Comparison of ENCODE assay signal across 13 cellular contexts in the genomic region with DNA sequence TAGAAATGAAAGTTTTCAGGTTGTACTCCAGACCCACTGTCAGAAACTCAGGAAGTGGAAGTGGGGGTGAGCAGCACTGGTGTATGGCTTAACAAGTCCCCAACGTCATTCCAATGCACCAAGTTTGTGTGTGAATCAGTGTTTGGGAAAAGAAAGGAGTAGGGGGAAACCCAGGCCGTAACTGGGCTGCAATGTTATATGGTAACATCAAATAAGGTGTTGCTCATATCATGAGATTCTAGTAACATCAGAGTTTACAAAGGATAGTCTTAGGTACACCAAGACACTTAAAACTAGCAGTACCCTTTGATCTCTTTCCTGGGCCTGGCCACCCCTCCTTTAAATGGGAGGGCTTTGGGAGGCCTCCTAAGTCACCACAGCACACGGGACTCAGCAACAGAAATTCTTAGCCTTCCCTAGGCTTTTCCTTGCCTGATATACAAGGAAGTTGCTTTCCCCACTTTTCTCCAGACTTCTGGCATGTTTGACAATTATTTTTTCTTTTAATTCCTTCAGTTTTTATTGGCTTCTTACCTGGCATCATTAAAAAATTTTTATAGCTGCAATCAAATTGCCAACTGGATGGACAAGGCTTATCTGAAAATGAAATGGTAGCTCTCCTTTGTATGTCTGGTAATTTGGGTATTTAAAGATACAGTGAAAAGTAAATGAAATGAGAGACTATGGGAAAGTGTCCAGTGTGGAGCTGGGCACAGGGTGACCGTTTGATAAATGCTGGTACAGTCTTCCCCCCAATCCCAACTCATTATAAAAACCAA. TPM values are rescaled to one million over a fixed set of nuclear protein-coding genes. Genes with fewer than 3 reads are reported as not detected.
DNase-seq lines count a peak whose midpoint lies in the region; ATAC-seq and TF ChIP-seq lines count a peak whose summit lies in the region.
"Had no signal": no experiment of that assay in that cellular context is flagged by ENCODE, and none has a peak within 500 bp of the region (broad histone marks: within the 10 kb centered on the region; RNA-seq: fewer than 3 reads in every experiment).

No MANE protein-coding gene starts in this region.

- intact Hi-C loops in esophagus squamous epithelium (cut with DNase I) = no loop called here

- TF ChIP-seq CTCF in DND-41 (IDR thresholded peaks at IDR 0.05; ENCODE audit: borderline replicate concordance, extremely low read depth, low read length, poor library complexity, severe bottlenecking) = no peak
- TF ChIP-seq CTCF in esophagus squamous epithelium (IDR thresholded peaks at IDR 0.05) = no peak

- H3K4me1 ChIP-seq in BLaER1 = peaks cover 64% of the 10 kb centered on the region
- H3K4me1 ChIP-seq in DND-41 (ENCODE audit: insufficient read depth, low read length) = peaks cover 27% of the 10 kb centered on the region
- peaks cover 0 to 9% (median 8%) of the 10 kb centered on the region in 3 donors for H3K4me1 ChIP-seq in esophagus squamous epithelium
- peaks cover 27% of the 10 kb centered on the region for H3K4me1 ChIP-seq in mesendoderm (ENCODE audit: control insufficient read depth, low read depth, low read length)

- no peak overlapping the region for H3K23ac ChIP-seq in mesendoderm (ENCODE audit: low read length)

- H3K9me3 ChIP-seq in BLaER1 (peaks cover 27% of the 10 kb centered on the region), DND-41 (ENCODE audit: insufficient read depth, low read length, severe bottlenecking) (no peaks in the 10 kb centered on the region), esophagus squamous epithelium (no peaks in the 10 kb centered on the region)
- H3K9me3 ChIP-seq: adrenal gland had no signal

- H2BK120ac ChIP-seq in mesendoderm (ENCODE audit: low read depth, low read length) = no peak overlapping the region

- H4K8ac ChIP-seq in mesendoderm (ENCODE audit: low read depth, low read length) = no peak overlapping the region

- H2BK5ac ChIP-seq in mesendoderm (ENCODE audit: low read length) = no peak overlapping the region

- H3K56ac ChIP-seq in mesendoderm (ENCODE audit: low read length) = no peak overlapping the region

- H4K20me1 ChIP-seq in BLaER1 (peaks cover 100% of the 10 kb centered on the region), DND-41 (ENCODE audit: insufficient read depth, low read length) (peaks cover 96% of the 10 kb centered on the region)

- H2AFZ ChIP-seq in DND-41 (ENCODE audit: low read depth, low read length) = no peak overlapping the region

- no peak overlapping the region for H3K4ac ChIP-seq in mesendoderm (ENCODE audit: low read depth, low read length)

- no peak overlapping the region for H2AK5ac ChIP-seq in mesendoderm (ENCODE audit: low read length)

- no peak overlapping the region for H3K9ac ChIP-seq in BLaER1
- H3K9ac ChIP-seq in DND-41 (ENCODE audit: low read depth, low read length) = no peak overlapping the region
- H3K9ac ChIP-seq in mesendoderm (ENCODE audit: low read length) = no peak overlapping the region

- H3K27me3 ChIP-seq in BLaER1 (no peaks in the 10 kb centered on the region), DND-41 (ENCODE audit: insufficient read depth, low read length, poor library complexity) (no peaks in the 10 kb centered on the region), esophagus squamous epithelium (no peaks in the 10 kb centered on the region), mesendoderm (ENCODE audit: insufficient read depth, low read length, poor library complexity) (no peaks in the 10 kb centered on the region)
- H3K27me3 ChIP-seq: adrenal gland had no signal

- no peak overlapping the region for H3K4me3 ChIP-seq in BLaER1
- H3K4me3 ChIP-seq in DND-41 (ENCODE audit: low read depth in 1 of 2, low read length in 2 of 2) = no peak overlapping the region
- no peak overlapping the region for H3K4me3 ChIP-seq in esophagus squamous epithelium
- H3K4me3 ChIP-seq in mesendoderm (ENCODE audit: low read length) = no peak overlapping the region
- H3K4me3 ChIP-seq: adrenal gland had no signal

- WGBS in esophagus squamous epithelium, 2 donors = 53 to 58% methylated on average over 4 of the region's 4 CpGs
- no CpG with 5 or more reads among the region's 4 CpGs for WGBS in mesendoderm (ENCODE audit: extremely low coverage, insufficient coverage, low lambda C conversion rate)

- H3K36me3 ChIP-seq in BLaER1 (peaks cover 89% of the 10 kb centered on the region), DND-41 (ENCODE audit: insufficient read depth, low read length) (peaks cover 45% of the 10 kb centered on the region), esophagus squamous epithelium (no peaks in the 10 kb centered on the region), mesendoderm (ENCODE audit: control insufficient read depth, insufficient read depth, low read length) (no peaks in the 10 kb centered on the region)
- H3K36me3 ChIP-seq: adrenal gland had no signal

- H2BK15ac ChIP-seq in mesendoderm (replicated peaks; ENCODE audit: low read depth) = no peak overlapping the region

- H3K79me2 ChIP-seq in DND-41 (ENCODE audit: insufficient read depth, low read length) (peaks cover 100% of the 10 kb centered on the region), mesendoderm (ENCODE audit: control insufficient read depth, insufficient read depth, low read length) (peaks cover 92% of the 10 kb centered on the region)

- peak; percentile 56; the same call in 1 of the 3 replicates for ATAC-seq in DND-41 (ENCODE audit: insufficient read depth, low read depth)
- ATAC-seq: right cardiac atrium had no signal

- no peak overlapping the region for H3K27ac ChIP-seq in BLaER1
- 0 out of 2 replicates have a peak overlapping the region, but pooled peaks have one; percentile 2 for H3K27ac ChIP-seq in DND-41 (ENCODE audit: low read length)
- H3K27ac ChIP-seq in esophagus squamous epithelium = no peak overlapping the region
- H3K27ac ChIP-seq in mesendoderm (ENCODE audit: low read depth, low read length) = no peak overlapping the region
- H3K27ac ChIP-seq: adrenal gland, RWPE1 had no signal

- H3K79me1 ChIP-seq in mesendoderm (ENCODE audit: low read length) = peaks cover 20% of the 10 kb centered on the region

- peak overlapping the region; percentile 32 for H3K4me2 ChIP-seq in BLaER1
- H3K4me2 ChIP-seq in DND-41 (ENCODE audit: insufficient read depth, low read length) = no peak overlapping the region
- H3K4me2 ChIP-seq in mesendoderm (ENCODE audit: low read length) = no peak overlapping the region

- DNase-seq in DND-41 (no peak), OCI-M1 (lab: John Stamatoyannopoulos, UW) (peak; percentile 65), iris pigment epithelial cell (ENCODE audit: low read depth) (peak; percentile 35), NCI-H2029 (lab: John Stamatoyannopoulos, UW) (no peak), esophagus squamous epithelium (lab: John Stamatoyannopoulos, UW) (no peak), mesendoderm (no peak), RKO (ENCODE audit: low spot score) (no peak)
- DNase-seq: adrenal gland, NCI-H146, NCI-H510A, right cardiac atrium had no signal

- no peak overlapping the region for H4K5ac ChIP-seq in mesendoderm (ENCODE audit: low read length)

- no peak for TF ChIP-seq POLR2A in esophagus squamous epithelium (IDR thresholded peaks at IDR 0.05)

- no peak overlapping the region for H3K18ac ChIP-seq in mesendoderm (ENCODE audit: low read length)

RNA-seq across cellular contexts. Expression of a gene that starts 15.1 kb away (rescaled TPM):
- 1 to 10 TPM; 5.4 to 7.1 (median 6.1) TPM for total RNA-seq in esophagus squamous epithelium
- polyA plus RNA-seq in mesendoderm (2013, experiment 1 of 2) = 34.9 TPM
- polyA plus RNA-seq in mesendoderm (2013, experiment 2 of 2) = 33.1 TPM

Comparison
In these comparisons a context has a peak if more than half of its experiments do, and no peak if none do; other contexts are left out.
1. DNase-seq: peak in OCI-M1 (single experiment) and iris pigment epithelial cell (single experiment); none in DND-41 (single experiment), NCI-H2029 (single experiment), esophagus squamous epithelium (single experiment), mesendoderm (single experiment) and RKO (single experiment).